In the genomic region with DNA sequence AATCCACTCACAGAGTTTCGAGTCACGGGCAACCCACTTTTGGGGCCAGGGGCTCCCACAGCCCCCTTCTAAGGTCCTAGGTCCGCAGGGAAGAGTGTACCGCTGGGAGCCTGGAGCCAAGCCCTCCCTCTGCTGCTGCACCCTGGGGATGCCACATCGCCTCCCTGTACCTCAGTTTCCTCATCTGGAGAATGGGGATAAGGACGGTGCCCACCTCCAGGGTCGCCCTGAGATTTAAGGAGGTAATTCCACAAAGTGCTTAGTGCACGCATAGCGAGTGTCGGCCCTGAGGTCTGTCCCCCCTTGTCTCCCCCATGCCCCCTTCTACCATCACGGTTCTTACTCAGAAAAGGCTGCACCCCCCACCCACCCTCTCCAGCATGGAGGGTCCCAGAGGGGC, we compare ENCODE assay signal across 14 cellular contexts.
"Had no signal": no experiment of that assay in that cellular context is flagged by ENCODE, and none has a peak within 500 bp of the region (broad histone marks: within the 10 kb centered on the region; RNA-seq: fewer than 3 reads in every experiment).

No MANE protein-coding gene starts in this region.

- H3K27ac ChIP-seq: brain microvascular endothelial cell, tibial artery had no signal

- H3K4me1 Mint-ChIP-seq: activated CD4-positive, alpha-beta T cell treated with anti-CD3 and anti-CD28 coated beads, Interleukin-2, amount 10 ng/mL, durations not matched to agents 24 days and 14 days had no signal

- H3K9me3 Mint-ChIP-seq: activated CD4-positive, alpha-beta T cell treated with anti-CD3 and anti-CD28 coated beads, Interleukin-2, amount 10 ng/mL, durations not matched to agents 24 days and 14 days; activated naive CD8-positive, alpha-beta T cell treated with anti-CD3 and anti-CD28 coated beads for 36 hours; dendritic cell treated with granulocyte-macrophage colony-stimulating factor and Interleukin-4, amounts not matched to agents 40 ng/mL and 50 ng/mL, for 4 days; natural killer cell treated with Interleukin-12 subunit alpha and Interleukin-12 subunit beta and Interleukin-15 and Interleukin-18, amount 100 ng/mL, for 72 hours; stimulated activated naive B cell treated with anti-CD40 and anti-IgM and Interleukin-4, amounts not matched to agents 10 μg/mL and 1 μg/mL and 100 μg/mL, for 72 hours had no signal

- H3K4me3 Mint-ChIP-seq: activated CD4-positive, alpha-beta T cell treated with anti-CD3 and anti-CD28 coated beads, Interleukin-2, amount 10 ng/mL, durations not matched to agents 24 days and 14 days; activated CD8-positive, alpha-beta T cell treated with anti-CD3 and anti-CD28 coated beads, Interleukin-2, amount 10 ng/mL, durations not matched to agents 7 days and 5 days; activated naive CD8-positive, alpha-beta T cell treated with anti-CD3 and anti-CD28 coated beads for 36 hours; dendritic cell treated with granulocyte-macrophage colony-stimulating factor and Interleukin-4, amounts not matched to agents 40 ng/mL and 50 ng/mL, for 4 days; natural killer cell treated with Interleukin-12 subunit alpha and Interleukin-12 subunit beta and Interleukin-15 and Interleukin-18, amount 100 ng/mL, for 72 hours; stimulated activated naive B cell treated with anti-CD40 and anti-IgM and Interleukin-4, amounts not matched to agents 10 μg/mL and 1 μg/mL and 100 μg/mL, for 72 hours had no signal

- ATAC-seq: activated CD8-positive, alpha-beta T cell treated with anti-CD3 and anti-CD28 coated beads, Interleukin-2, amount 10 ng/mL, durations not matched to agents 7 days and 5 days; left lobe of liver; stimulated activated naive B cell treated with anti-CD40 and anti-IgM and Interleukin-4, amounts not matched to agents 10 μg/mL and 1 μg/mL and 100 μg/mL, for 72 hours had no signal

- H3K9me3 ChIP-seq: ovary, tibial artery had no signal

- H3K27me3 Mint-ChIP-seq: activated CD4-positive, alpha-beta T cell treated with anti-CD3 and anti-CD28 coated beads, Interleukin-2, amount 10 ng/mL, durations not matched to agents 24 days and 14 days; activated naive CD8-positive, alpha-beta T cell treated with anti-CD3 and anti-CD28 coated beads for 36 hours; dendritic cell treated with granulocyte-macrophage colony-stimulating factor and Interleukin-4, amounts not matched to agents 40 ng/mL and 50 ng/mL, for 4 days; natural killer cell treated with Interleukin-12 subunit alpha and Interleukin-12 subunit beta and Interleukin-15 and Interleukin-18, amount 100 ng/mL, for 72 hours; stimulated activated naive B cell treated with anti-CD40 and anti-IgM and Interleukin-4, amounts not matched to agents 10 μg/mL and 1 μg/mL and 100 μg/mL, for 72 hours had no signal

- H3K4me3 ChIP-seq: ovary, tibial artery had no signal

- H3K36me3 ChIP-seq: brain microvascular endothelial cell, ovary had no signal

- H3K36me3 Mint-ChIP-seq: natural killer cell treated with Interleukin-12 subunit alpha and Interleukin-12 subunit beta and Interleukin-15 and Interleukin-18, amount 100 ng/mL, for 72 hours had no signal

- DNase-seq: activated CD4-positive, alpha-beta T cell treated with anti-CD3 and anti-CD28 coated beads, Interleukin-2, amount 10 ng/mL, durations not matched to agents 24 days and 14 days; activated CD4-positive, CD25-positive, alpha-beta regulatory T cell; activated CD8-positive, alpha-beta T cell treated with anti-CD3 and anti-CD28 coated beads, Interleukin-2, amount 10 ng/mL, durations not matched to agents 7 days and 5 days; activated naive CD8-positive, alpha-beta T cell treated with anti-CD3 and anti-CD28 coated beads for 36 hours; brain microvascular endothelial cell; cerebellar nuclear complex; stimulated activated CD4-positive, alpha-beta T cell treated with anti-CD3 and anti-CD28 coated beads, Interleukin-2, amount 100 ng/mL, for 48 hours; stimulated activated naive B cell treated with anti-CD40 and anti-IgM and Interleukin-4, amounts not matched to agents 10 μg/mL and 1 μg/mL and 100 μg/mL, for 72 hours; T-helper 2 cell; tibial artery had no signal

- H3K27ac Mint-ChIP-seq: activated CD4-positive, alpha-beta T cell treated with anti-CD3 and anti-CD28 coated beads, Interleukin-2, amount 10 ng/mL, durations not matched to agents 24 days and 14 days; activated CD8-positive, alpha-beta T cell treated with anti-CD3 and anti-CD28 coated beads, Interleukin-2, amount 10 ng/mL, durations not matched to agents 7 days and 5 days; activated naive CD8-positive, alpha-beta T cell treated with anti-CD3 and anti-CD28 coated beads for 36 hours; dendritic cell treated with granulocyte-macrophage colony-stimulating factor and Interleukin-4, amounts not matched to agents 40 ng/mL and 50 ng/mL, for 4 days; natural killer cell treated with Interleukin-12 subunit alpha and Interleukin-12 subunit beta and Interleukin-15 and Interleukin-18, amount 100 ng/mL, for 72 hours had no signal

- H3K27me3 ChIP-seq: brain microvascular endothelial cell, ovary, tibial artery had no signal
